In genomic region chr22:24432059-24432853, GRCh38 we compare ENCODE assay signal across 1 cellular context.
A peak's percentile ranks its signal among the peaks of the same experiment; 100 is the strongest.
TF ChIP-seq lines count a peak whose summit lies in the region.

No MANE protein-coding gene starts in this region.

TF ChIP-seq in HEK293, 187 proteins besides CTCF, POLR2A, EP300 and RAD21 (continued from another document):
- TF ChIP-seq KLF17 (tag by site-specific recombination; IDR thresholded peaks at IDR 0.05): peak; percentile 81
- TF ChIP-seq, protein P1, sequence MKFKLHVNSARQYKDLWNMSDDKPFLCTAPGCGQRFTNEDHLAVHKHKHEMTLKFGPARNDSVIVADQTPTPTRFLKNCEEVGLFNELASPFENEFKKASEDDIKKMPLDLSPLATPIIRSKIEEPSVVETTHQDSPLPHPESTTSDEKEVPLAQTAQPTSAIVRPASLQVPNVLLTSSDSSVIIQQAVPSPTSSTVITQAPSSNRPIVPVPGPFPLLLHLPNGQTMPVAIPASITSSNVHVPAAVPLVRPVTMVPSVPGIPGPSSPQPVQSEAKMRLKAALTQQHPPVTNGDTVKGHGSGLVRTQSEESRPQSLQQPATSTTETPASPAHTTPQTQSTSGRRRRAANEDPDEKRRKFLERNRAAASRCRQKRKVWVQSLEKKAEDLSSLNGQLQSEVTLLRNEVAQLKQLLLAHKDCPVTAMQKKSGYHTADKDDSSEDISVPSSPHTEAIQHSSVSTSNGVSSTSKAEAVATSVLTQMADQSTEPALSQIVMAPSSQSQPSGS (tag by site-specific recombination; IDR thresholded peaks at IDR 0.05; ENCODE audit: low read depth): no peak
- TF ChIP-seq ZNF701 (tag by site-specific recombination; IDR thresholded peaks at IDR 0.05): no peak
- TF ChIP-seq ZNF610 (tag by site-specific recombination; IDR thresholded peaks at IDR 0.05; ENCODE audit: borderline replicate concordance): no peak
- peak; percentile 76 for TF ChIP-seq ZNF16 (tag by site-specific recombination; IDR thresholded peaks at IDR 0.05; ENCODE audit: low read depth)
- peak; percentile 98 for TF ChIP-seq GLIS1 (tag by site-specific recombination; IDR thresholded peaks at IDR 0.05)
- no peak for TF ChIP-seq MEIS1 (CRISPR knock-in tag; IDR thresholded peaks at IDR 0.05; ENCODE audit: borderline replicate concordance)
- no peak for TF ChIP-seq ZBTB7A (tag by site-specific recombination; IDR thresholded peaks at IDR 0.05; ENCODE audit: low read depth)
- TF ChIP-seq ZNF544 (tag by site-specific recombination; IDR thresholded peaks at IDR 0.05): no peak
- no peak for TF ChIP-seq ZBTB8A (tag by site-specific recombination; IDR thresholded peaks at IDR 0.05)
- TF ChIP-seq, protein P2, sequence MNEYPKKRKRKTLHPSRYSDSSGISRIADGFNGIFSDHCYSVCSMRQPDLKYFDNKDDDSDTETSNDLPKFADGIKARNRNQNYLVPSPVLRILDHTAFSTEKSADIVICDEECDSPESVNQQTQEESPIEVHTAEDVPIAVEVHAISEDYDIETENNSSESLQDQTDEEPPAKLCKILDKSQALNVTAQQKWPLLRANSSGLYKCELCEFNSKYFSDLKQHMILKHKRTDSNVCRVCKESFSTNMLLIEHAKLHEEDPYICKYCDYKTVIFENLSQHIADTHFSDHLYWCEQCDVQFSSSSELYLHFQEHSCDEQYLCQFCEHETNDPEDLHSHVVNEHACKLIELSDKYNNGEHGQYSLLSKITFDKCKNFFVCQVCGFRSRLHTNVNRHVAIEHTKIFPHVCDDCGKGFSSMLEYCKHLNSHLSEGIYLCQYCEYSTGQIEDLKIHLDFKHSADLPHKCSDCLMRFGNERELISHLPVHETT (tag by site-specific recombination; IDR thresholded peaks at IDR 0.05): no peak
- no peak for TF ChIP-seq ZNF660 (tag by site-specific recombination; IDR thresholded peaks at IDR 0.05)
- no peak for TF ChIP-seq SALL2 (tag by site-specific recombination; IDR thresholded peaks at IDR 0.05; ENCODE audit: borderline replicate concordance)
- TF ChIP-seq ZNF549 (tag by site-specific recombination; IDR thresholded peaks at IDR 0.05): no peak
- TF ChIP-seq ZNF10 (tag by site-specific recombination; IDR thresholded peaks at IDR 0.05): no peak
- no peak for TF ChIP-seq ZNF571 (tag by site-specific recombination; IDR thresholded peaks at IDR 0.05)
- 0 out of 2 replicates have a peak, but pooled peaks have one; percentile 17 for TF ChIP-seq ZNF423 (tag by site-specific recombination; IDR thresholded peaks at IDR 0.05)
- no peak for TF ChIP-seq ZNF155 (tag by site-specific recombination; IDR thresholded peaks at IDR 0.05)
- no peak for TF ChIP-seq OSR2 (tag by site-specific recombination; IDR thresholded peaks at IDR 0.05)
- TF ChIP-seq SP7 (tag by site-specific recombination; IDR thresholded peaks at IDR 0.05): no peak
- no peak for TF ChIP-seq ZNF843 (tag by site-specific recombination; IDR thresholded peaks at IDR 0.05)
- TF ChIP-seq PATZ1 (tag by site-specific recombination; IDR thresholded peaks at IDR 0.05): 0 out of 2 replicates have a peak, but pooled peaks have one; percentile 24
- TF ChIP-seq TRIM28 (IDR thresholded peaks at IDR 0.05; ENCODE audit: borderline replicate concordance, low read length): no peak
- TF ChIP-seq ZNF175 (tag by site-specific recombination; IDR thresholded peaks at IDR 0.05): no peak
- TF ChIP-seq SP3 (tag by site-specific recombination; IDR thresholded peaks at IDR 0.05): no peak
- TF ChIP-seq ZNF530 (tag by site-specific recombination; IDR thresholded peaks at IDR 0.05; ENCODE audit: low read depth): no peak
- TF ChIP-seq SCRT1 (tag by site-specific recombination; IDR thresholded peaks at IDR 0.05; ENCODE audit: borderline replicate concordance): no peak
- TF ChIP-seq ZNF19 (tag by site-specific recombination; IDR thresholded peaks at IDR 0.05; ENCODE audit: low read depth): no peak
- no peak for TF ChIP-seq ZNF473 (tag by site-specific recombination; IDR thresholded peaks at IDR 0.05)
- no peak for TF ChIP-seq ZBTB17 (tag by site-specific recombination; IDR thresholded peaks at IDR 0.05)
- TF ChIP-seq ZXDB (tag by site-specific recombination; IDR thresholded peaks at IDR 0.05): no peak
- no peak for TF ChIP-seq ZNF776 (tag by site-specific recombination; IDR thresholded peaks at IDR 0.05; ENCODE audit: borderline replicate concordance)
